7 cellular contexts compared by ENCODE assay signal in the genomic region with DNA sequence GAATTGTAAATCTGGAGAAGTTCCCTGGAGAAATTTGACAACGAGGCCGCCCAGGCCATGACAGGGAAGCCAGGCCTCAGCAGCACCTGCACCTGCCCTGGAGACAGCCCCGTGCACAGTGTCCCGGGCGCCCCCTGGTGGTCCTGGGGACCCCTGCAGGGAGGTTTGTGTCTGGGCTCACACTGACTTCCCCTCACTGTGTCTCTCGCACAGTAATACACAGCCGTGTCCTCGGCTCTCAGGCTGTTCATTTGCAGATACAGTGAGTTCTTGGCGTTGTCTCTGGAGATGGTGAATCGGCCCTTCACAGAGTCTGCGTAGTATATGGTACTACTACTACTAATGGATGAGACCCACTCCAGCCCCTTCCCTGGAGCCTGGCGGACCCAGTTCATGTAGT.
DNase-seq lines count a peak whose midpoint lies in the region; ATAC-seq and TF ChIP-seq lines count a peak whose summit lies in the region.
"Not testable (repeated sequence)": the region's sequence is repeated elsewhere in the genome, so short reads cannot be mapped to it uniquely, and the experiment has no call there.

No MANE protein-coding gene starts in this region.

- CTCF ChIA-PET in activated CD8-positive, alpha-beta T cell treated with anti-CD3 and anti-CD28 coated beads for 36 hours (lab: Charles Lee), result interaction anchor here (4.9 kb wide), 1 partner anchor 12 kb away, joined by 30 read pairs; no protein-coding TSS in a partner anchor

- not testable (repeated sequence) for H3K27me3 ChIP-seq in DOHH2 (ENCODE audit: control insufficient read depth, low read length); SU-DHL-6 (ENCODE audit: low read length)

- not testable (repeated sequence) for H3K9me3 ChIP-seq in DOHH2 (ENCODE audit: control insufficient read depth, insufficient read depth, low read length); SU-DHL-6 (ENCODE audit: insufficient read depth, low read length)

- H3K4me3 ChIP-seq in DOHH2 (ENCODE audit: low read length); NB4 (ENCODE audit: low read depth, low read length); SU-DHL-6 (ENCODE audit: insufficient read depth, low read length, poor library complexity, severe bottlenecking): not testable (repeated sequence)

- POLR2A ChIA-PET in activated CD8-positive, alpha-beta T cell treated with anti-CD3 and anti-CD28 coated beads for 36 hours (lab: Charles Lee), result not testable (repeated sequence)

- not testable (repeated sequence) for H3K4me3 Mint-ChIP-seq in activated CD8-positive, alpha-beta T cell treated with anti-CD3 and anti-CD28 coated beads for 36 hours
- H3K4me3 Mint-ChIP-seq in effector memory CD8-positive, alpha-beta T cell, result peak overlapping the region; percentile 56 to 62
- H3K4me3 Mint-ChIP-seq in stimulated activated effector memory CD8-positive, alpha-beta T cell treated with anti-CD3 and anti-CD28 coated beads, Interleukin-12 subunit alpha, Interleukin-12 subunit beta, amount 100 ng/mL, for 72 hours, result peak overlapping the region; percentile 17

- DNase-seq in NB4 (ENCODE audit: low read depth); effector memory CD8-positive, alpha-beta T cell; stimulated activated effector memory CD8-positive, alpha-beta T cell treated with anti-CD3 and anti-CD28 coated beads, Interleukin-12 subunit alpha, Interleukin-12 subunit beta, amount 100 ng/mL, for 72 hours (ENCODE audit: low spot score in 2 of 2): not testable (repeated sequence)
- DNase-seq in activated CD8-positive, alpha-beta T cell treated with anti-CD3 and anti-CD28 coated beads for 36 hours, result peak; percentile 42
- DNase-seq in activated gamma-delta T cell treated with Interleukin-2 at 50 U/mL for 16 hours, result peak; percentile 25

- not testable (repeated sequence) for TF ChIP-seq POLR2A in NB4 (IDR thresholded peaks at IDR 0.05; ENCODE audit: extremely low read depth, insufficient read length)

- not testable (repeated sequence) for H2AFZ ChIP-seq in SU-DHL-6 (ENCODE audit: low read depth, low read length, severe bottlenecking)

- not testable (repeated sequence) for H3K79me2 ChIP-seq in DOHH2 (ENCODE audit: control insufficient read depth, low read length); SU-DHL-6 (ENCODE audit: insufficient read depth, low read length)

- H4K20me1 ChIP-seq in DOHH2 (ENCODE audit: control insufficient read depth, insufficient read depth, low read depth, low read length); SU-DHL-6 (ENCODE audit: low read depth, low read length): not testable (repeated sequence)

- ATAC-seq in activated CD8-positive, alpha-beta T cell treated with anti-CD3 and anti-CD28 coated beads for 36 hours, result peak; percentile 70
- ATAC-seq in effector memory CD8-positive, alpha-beta T cell (replicated peaks), result peak; percentile 45
- ATAC-seq in stimulated activated effector memory CD8-positive, alpha-beta T cell treated with anti-CD3 and anti-CD28 coated beads, Interleukin-12 subunit alpha, Interleukin-12 subunit beta, amount 100 ng/mL, for 72 hours, result peak; percentile 73

- not testable (repeated sequence) for H3K9me2 ChIP-seq in DOHH2 (replicated peaks; ENCODE audit: control insufficient read depth, low read length); SU-DHL-6 (replicated peaks; ENCODE audit: insufficient read depth, low read length)

- intact Hi-C loops in activated CD8-positive, alpha-beta T cell treated with anti-CD3 and anti-CD28 coated beads for 36 hours (cut with micrococcal nuclease), result not testable (repeated sequence)

- peaks cover 22% of the 10 kb centered on the region for H3K4me1 Mint-ChIP-seq in activated CD8-positive, alpha-beta T cell treated with anti-CD3 and anti-CD28 coated beads for 36 hours (ENCODE audit: low read depth)
- peaks cover 31% of the 10 kb centered on the region in 2 donors for H3K4me1 Mint-ChIP-seq in effector memory CD8-positive, alpha-beta T cell (ENCODE audit: low read depth in 2 of 2)
- peaks cover 51% of the 10 kb centered on the region for H3K4me1 Mint-ChIP-seq in stimulated activated effector memory CD8-positive, alpha-beta T cell treated with anti-CD3 and anti-CD28 coated beads, Interleukin-12 subunit alpha, Interleukin-12 subunit beta, amount 100 ng/mL, for 72 hours

- not testable (repeated sequence) for H3K36me3 Mint-ChIP-seq in activated CD8-positive, alpha-beta T cell treated with anti-CD3 and anti-CD28 coated beads for 36 hours (ENCODE audit: low read depth); effector memory CD8-positive, alpha-beta T cell (ENCODE audit: insufficient read depth); stimulated activated effector memory CD8-positive, alpha-beta T cell treated with anti-CD3 and anti-CD28 coated beads, Interleukin-12 subunit alpha, Interleukin-12 subunit beta, amount 100 ng/mL, for 72 hours

- not testable (repeated sequence) for H3K27ac ChIP-seq in DOHH2 (ENCODE audit: low read depth, low read length); SU-DHL-6 (ENCODE audit: low read depth, low read length)

- H3K36me3 ChIP-seq in DOHH2 (ENCODE audit: control insufficient read depth, low read length); SU-DHL-6 (ENCODE audit: low read length): not testable (repeated sequence)

- not testable (repeated sequence) for H3K9ac ChIP-seq in SU-DHL-6 (ENCODE audit: low read length)

- H3K4me1 ChIP-seq in DOHH2 (ENCODE audit: control insufficient read depth, low read length), result peaks cover 20% of the 10 kb centered on the region

- not testable (repeated sequence) for H3K27ac Mint-ChIP-seq in activated CD8-positive, alpha-beta T cell treated with anti-CD3 and anti-CD28 coated beads for 36 hours
- peak overlapping the region; percentile 32 to 96 for H3K27ac Mint-ChIP-seq in effector memory CD8-positive, alpha-beta T cell
- H3K27ac Mint-ChIP-seq in stimulated activated effector memory CD8-positive, alpha-beta T cell treated with anti-CD3 and anti-CD28 coated beads, Interleukin-12 subunit alpha, Interleukin-12 subunit beta, amount 100 ng/mL, for 72 hours, result peak overlapping the region; percentile 63

- TF ChIP-seq CTCF in DOHH2 (IDR thresholded peaks at IDR 0.05; ENCODE audit: low read depth, low read length, poor library complexity, severe bottlenecking), result peak; percentile 44
- TF ChIP-seq CTCF in NB4 (IDR thresholded peaks at IDR 0.05; ENCODE audit: low read depth, low read length), result peak; percentile 5
- TF ChIP-seq CTCF in SU-DHL-6 (IDR thresholded peaks at IDR 0.05; ENCODE audit: insufficient read depth, low read length, poor library complexity, severe bottlenecking), result peak; percentile 23
- peak; percentile 67 for TF ChIP-seq CTCF in activated CD8-positive, alpha-beta T cell treated with anti-CD3 and anti-CD28 coated beads for 36 hours (IDR thresholded peaks at IDR 0.05)

- H3K27me3 Mint-ChIP-seq in activated CD8-positive, alpha-beta T cell treated with anti-CD3 and anti-CD28 coated beads for 36 hours; effector memory CD8-positive, alpha-beta T cell: not testable (repeated sequence)

- not testable (repeated sequence) for H3F3A ChIP-seq in DOHH2 (ENCODE audit: control insufficient read depth, insufficient read depth); SU-DHL-6 (ENCODE audit: insufficient read depth)

- H3K4me2 ChIP-seq in DOHH2 (ENCODE audit: low read length); SU-DHL-6 (ENCODE audit: low read depth, low read length, poor library complexity, severe bottlenecking): not testable (repeated sequence)

- H3K9me3 Mint-ChIP-seq in activated CD8-positive, alpha-beta T cell treated with anti-CD3 and anti-CD28 coated beads for 36 hours; effector memory CD8-positive, alpha-beta T cell; stimulated activated effector memory CD8-positive, alpha-beta T cell treated with anti-CD3 and anti-CD28 coated beads, Interleukin-12 subunit alpha, Interleukin-12 subunit beta, amount 100 ng/mL, for 72 hours: not testable (repeated sequence)

Comparison
In these comparisons a context has a peak if more than half of its experiments do, and no peak if none do; other contexts are left out.
1. CTCF ChIP-seq: peak in every context shown above with its lines; median percentile 67 in activated CD8-positive, alpha-beta T cell treated with anti-CD3 and anti-CD28 coated beads for 36 hours; 44 in DOHH2; 23 in SU-DHL-6; 5 in NB4.